ENCODE assay signal across 8 cellular contexts in the genomic region with DNA sequence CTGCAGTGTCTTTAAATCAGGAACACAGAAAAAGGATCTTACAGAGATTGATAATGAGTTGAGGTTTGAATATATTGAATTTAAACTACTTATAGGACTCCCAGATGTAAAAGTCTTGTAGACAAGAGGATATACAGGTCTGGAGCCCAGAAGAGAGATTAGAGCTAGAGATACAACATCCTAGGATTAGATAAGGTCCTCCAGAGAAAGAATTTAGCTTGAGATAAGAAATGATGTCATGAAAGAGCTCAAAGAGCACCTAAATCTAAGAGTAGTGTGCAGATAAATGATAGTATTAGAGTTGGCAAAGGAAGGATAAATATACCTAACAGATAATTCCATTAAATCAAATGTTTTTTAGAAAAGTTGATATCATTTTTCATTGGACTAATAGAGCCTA.
"Had no signal": no experiment of that assay in that cellular context is flagged by ENCODE, and none has a peak within 500 bp of the region (broad histone marks: within the 10 kb centered on the region; RNA-seq: fewer than 3 reads in every experiment).

No MANE protein-coding gene starts in this region.

- H3K4me2 ChIP-seq: GM23338 had no signal

- H3K4me3 Mint-ChIP-seq: GM23338, H9 had no signal

- H2AFZ ChIP-seq: GM23338 had no signal

- DNase-seq: H9, HCEC 1CT, IMR-90 had no signal

- H3K27ac ChIP-seq: HL-60 had no signal

- H3K4me3 ChIP-seq: GM23338, K562 had no signal

- ATAC-seq: GM23338, K562 had no signal

- H3K27ac Mint-ChIP-seq: GM23338, H9 had no signal

- FAIRE-seq: H1, H54, K562 had no signal

- H3K4me1 Mint-ChIP-seq: GM23338, H9 had no signal
